Comparison of ENCODE assay signal across 9 cellular contexts in the genomic region with DNA sequence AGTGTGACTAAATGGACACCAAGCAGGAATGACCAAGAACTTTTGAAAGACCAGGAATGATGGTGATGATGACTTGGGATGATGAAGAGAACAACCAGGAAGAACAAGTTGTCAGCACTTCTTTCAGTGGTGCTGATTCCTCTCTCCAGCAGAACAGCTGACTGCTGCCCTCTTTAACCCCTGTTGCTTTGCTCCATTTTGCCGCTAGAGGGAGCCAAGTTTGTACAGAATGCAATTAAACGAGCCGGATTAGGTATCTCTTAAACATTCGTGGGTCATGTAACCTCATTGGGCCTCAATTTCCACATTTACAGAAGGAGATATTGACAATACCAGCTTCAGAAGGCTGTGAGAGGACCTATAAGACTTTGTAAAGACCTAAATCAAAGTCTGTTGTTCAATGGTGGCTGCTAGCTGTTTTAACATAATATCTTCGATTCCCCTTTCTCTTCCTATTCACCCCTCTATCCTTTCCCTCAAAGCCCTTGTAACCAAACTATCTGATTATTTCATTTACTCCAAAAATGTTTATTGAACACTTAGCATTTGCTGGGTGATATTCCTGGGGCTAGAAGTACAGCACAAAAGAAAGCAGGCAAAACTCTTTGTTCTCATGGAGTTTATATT. TPM values are rescaled to one million over a fixed set of nuclear protein-coding genes. Genes with fewer than 3 reads are reported as not detected.
A peak's percentile ranks its signal among the peaks of the same experiment; 100 is the strongest.
DNase-seq lines count a peak whose midpoint lies in the region; ATAC-seq, FAIRE-seq and TF ChIP-seq lines count a peak whose summit lies in the region.
"Had no signal": no experiment of that assay in that cellular context is flagged by ENCODE, and none has a peak within 500 bp of the region (broad histone marks: within the 10 kb centered on the region; RNA-seq: fewer than 3 reads in every experiment).

No MANE protein-coding gene starts in this region.

- 21 to 24% (median 21%) methylated on average over 5 of the region's 5 CpGs for WGBS in psoas muscle, 3 donors

- intact Hi-C loops in psoas muscle (cut with DNase I) (no loop called here), uterus (cut with DNase I; ENCODE audit: low total_unique reads) (no loop called here)

- no peak overlapping the region for H3K27ac Mint-ChIP-seq in glutamatergic neuron (ENCODE audit: unreplicated experiment)

- DNase-seq in DMS114 treated with DMSO at 0.1 percent for 48 hours (lab: John Stamatoyannopoulos, UW; ENCODE audit: unreplicated experiment) (peak; percentile 23), HTR-8/SVneo (ENCODE audit: insufficient read length, low spot score) (peak; percentile 32), RPMI8226 (peak; percentile 67), glutamatergic neuron (peak; percentile 72), psoas muscle (peak in 1 of 2 donors; percentile 16), uterus (no peak)
- peak; percentile 85 for DNase-seq in activated effector memory CD4-positive, alpha-beta T cell treated with anti-CD3 and anti-CD28 coated beads, Interleukin-2, amount 50 U/mL, for 16 hours

- no peak overlapping the region for H3K4me3 Mint-ChIP-seq in glutamatergic neuron (ENCODE audit: unreplicated experiment)

- no peaks in the 10 kb centered on the region for H3K27me3 ChIP-seq in psoas muscle (ENCODE audit: insufficient read depth in 3 of 3, low read length in 2 of 3)
- no peaks in the 10 kb centered on the region for H3K27me3 ChIP-seq in uterus

- peaks cover 4% of the 10 kb centered on the region for H3K27me3 Mint-ChIP-seq in glutamatergic neuron (ENCODE audit: unreplicated experiment)

- H3K4me1 Mint-ChIP-seq in glutamatergic neuron (ENCODE audit: low read depth, unreplicated experiment), result no peaks in the 10 kb centered on the region

- H3K4me3 ChIP-seq in psoas muscle (no peak overlapping the region), uterus (no peak overlapping the region)

- no peaks in the 10 kb centered on the region for H3K36me3 Mint-ChIP-seq in glutamatergic neuron (ENCODE audit: unreplicated experiment)

- peak; percentile 31 for FAIRE-seq in HTR-8/SVneo (lab: Jason Lieb, UNC)
- FAIRE-seq: endometrium had no signal

- no peaks in the 10 kb centered on the region for H3K9me3 ChIP-seq in psoas muscle
- H3K9me3 ChIP-seq in uterus, result no peaks in the 10 kb centered on the region

- H3K9me3 Mint-ChIP-seq in glutamatergic neuron (ENCODE audit: unreplicated experiment), result no peaks in the 10 kb centered on the region

- TF ChIP-seq CTCF in glutamatergic neuron (IDR thresholded peaks at IDR 0.05; ENCODE audit: partially characterized antibody, unreplicated experiment), result peak; percentile 84
- TF ChIP-seq CTCF in psoas muscle (IDR thresholded peaks at IDR 0.05), result peak; percentile 37
- TF ChIP-seq CTCF in uterus (IDR thresholded peaks at IDR 0.05), result peak in 1 of 4 experiments; percentile 30

- no peaks in the 10 kb centered on the region for H3K4me1 ChIP-seq in psoas muscle
- H3K4me1 ChIP-seq in uterus, result no peaks in the 10 kb centered on the region

- ATAC-seq in GM21381 (IDR thresholded peaks at IDR 0.05; ENCODE audit: unreplicated experiment), result peak; percentile 79
- no peak for ATAC-seq in psoas muscle

- H3K27ac ChIP-seq in psoas muscle (no peak overlapping the region), uterus (no peak overlapping the region)

- no peak for TF ChIP-seq POLR2A in uterus (IDR thresholded peaks at IDR 0.05)

- no peaks in the 10 kb centered on the region for H3K36me3 ChIP-seq in psoas muscle (ENCODE audit: insufficient read depth in 1 of 2, low read depth in 1 of 2)
- no peaks in the 10 kb centered on the region for H3K36me3 ChIP-seq in uterus

RNA-seq across cellular contexts. Expression of a gene that starts 1.9 kb away (rescaled TPM):
- total RNA-seq in glutamatergic neuron (ENCODE audit: unreplicated experiment), result not detected
- total RNA-seq in psoas muscle, result under 1 TPM in 1 of 4 donors, not detected in 3; 0.24 TPM
- not detected for polyA plus RNA-seq in psoas muscle
- total RNA-seq in uterus, result not detected

RNA-seq across cellular contexts. Expression of a gene that starts 16.8 kb away (rescaled TPM):
- not detected for total RNA-seq in glutamatergic neuron (ENCODE audit: unreplicated experiment)
- total RNA-seq in psoas muscle, result not detected
- polyA plus RNA-seq in psoas muscle, result not detected
- not detected for total RNA-seq in uterus

RNA-seq across cellular contexts. Expression of a gene that starts 44.2 kb away (rescaled TPM):
- total RNA-seq in glutamatergic neuron (ENCODE audit: unreplicated experiment), result not detected
- not detected for total RNA-seq in psoas muscle
- not detected for polyA plus RNA-seq in psoas muscle
- not detected for total RNA-seq in uterus

RNA-seq across cellular contexts. Expression of a gene that starts 58.4 kb away (rescaled TPM):
- total RNA-seq in glutamatergic neuron (ENCODE audit: unreplicated experiment) (not detected), psoas muscle (not detected), uterus (not detected)
- not detected for polyA plus RNA-seq in psoas muscle

Comparison
In these comparisons a context has a peak if more than half of its experiments do, and no peak if none do; other contexts are left out.
1. DNase-seq: peak in DMS114 treated with DMSO at 0.1 percent for 48 hours (single experiment), HTR-8/SVneo (single experiment), RPMI8226 (single experiment), activated effector memory CD4-positive, alpha-beta T cell treated with anti-CD3 and anti-CD28 coated beads, Interleukin-2, amount 50 U/mL, for 16 hours (single experiment) and glutamatergic neuron (single experiment); none in uterus (0 of 2).